Comparison of ENCODE assay signal across 8 cellular contexts in genomic region chr17:18246880-18247612, GRCh38. TPM values are rescaled to one million over a fixed set of nuclear protein-coding genes. Genes with fewer than 3 reads are reported as not detected.
DNase-seq lines count a peak whose midpoint lies in the region; ATAC-seq and TF ChIP-seq lines count a peak whose summit lies in the region.

No MANE protein-coding gene starts in this region.

- H3K4me3 Mint-ChIP-seq in neural crest cell = peak overlapping the region; percentile 74

- H3K36me3 Mint-ChIP-seq in neural crest cell (ENCODE audit: low read depth) = peaks cover 5% of the 10 kb centered on the region

- no peak for ATAC-seq in GM21529 (IDR thresholded peaks at IDR 0.05; ENCODE audit: unreplicated experiment)

- no peak overlapping the region for H3K27ac Mint-ChIP-seq in neural crest cell (ENCODE audit: unreplicated experiment)

- peaks cover 2% of the 10 kb centered on the region for H3K27me3 Mint-ChIP-seq in neural crest cell (ENCODE audit: low read depth)

- DNase-seq in CD1c-positive myeloid dendritic cell (ENCODE audit: extremely low spot score) (peak; percentile 46), HT-29 (ENCODE audit: low spot score) (peak; percentile 75), SK-N-DZ (ENCODE audit: low spot score) (peak; percentile 65), erythroblast (lab: John Stamatoyannopoulos, UW) (peak; percentile 35 to 36), neural crest cell (ENCODE audit: low read depth, low spot score) (no peak), NCI-H446 (lab: John Stamatoyannopoulos, UW) (no peak), KG1 (lab: John Stamatoyannopoulos, UW) (no peak)

- no peak for TF ChIP-seq POLR2A in erythroblast (IDR thresholded peaks at IDR 0.05; ENCODE audit: low read length)

- H3K9me3 Mint-ChIP-seq in neural crest cell = no peaks in the 10 kb centered on the region

- no peak for TF ChIP-seq CTCF in neural crest cell (conservative IDR thresholded peaks at IDR 0.05)

- peaks cover 4% of the 10 kb centered on the region for H3K4me1 Mint-ChIP-seq in neural crest cell

RNA-seq across cellular contexts. Expression of gene FLII, which starts 11.5 kb away (rescaled TPM):
- 265 and 291 TPM in 2 replicates for total RNA-seq in HT-29 (2014; rRNA removed; shearing (Covaris generic))
- 45.9 and 54.5 TPM in 2 replicates for polyA plus RNA-seq in SK-N-DZ (2014; cell fraction: cytosol; rRNA removed)
- 158 and 200 TPM in 2 replicates for polyA plus RNA-seq in SK-N-DZ (2014; cell fraction: nucleus; rRNA removed)
- total RNA-seq in neural crest cell = 181 and 183 TPM in 2 replicates

RNA-seq across cellular contexts. Expression of gene MIEF2, which starts 13.4 kb away (rescaled TPM):
- total RNA-seq in HT-29 (2014; rRNA removed; shearing (Covaris generic)) = 23.4 and 26.8 TPM in 2 replicates
- polyA plus RNA-seq in SK-N-DZ (2014; cell fraction: cytosol; rRNA removed) = 10.1 and 19.3 TPM in 2 replicates
- 34.9 and 35.8 TPM in 2 replicates for polyA plus RNA-seq in SK-N-DZ (2014; cell fraction: nucleus; rRNA removed)
- total RNA-seq in neural crest cell = 8.8 and 12.2 TPM in 2 replicates

RNA-seq across cellular contexts. Expression of gene LLGL1, which starts 21.6 kb away (rescaled TPM):
- 33.2 and 35.0 TPM in 2 replicates for total RNA-seq in HT-29 (2014; rRNA removed; shearing (Covaris generic))
- polyA plus RNA-seq in SK-N-DZ (2014; cell fraction: cytosol; rRNA removed) = 99.4 and 115 TPM in 2 replicates
- 83.2 and 89.5 TPM in 2 replicates for polyA plus RNA-seq in SK-N-DZ (2014; cell fraction: nucleus; rRNA removed)
- total RNA-seq in neural crest cell = 93.3 and 99.3 TPM in 2 replicates

Comparison
In these comparisons a context has a peak if more than half of its experiments do, and no peak if none do; other contexts are left out.
1. DNase-seq: peak in CD1c-positive myeloid dendritic cell (single experiment), HT-29 (single experiment), SK-N-DZ (single experiment) and erythroblast (2 of 2); none in neural crest cell (single experiment), NCI-H446 (0 of 2) and KG1 (single experiment).